In the genomic region with DNA sequence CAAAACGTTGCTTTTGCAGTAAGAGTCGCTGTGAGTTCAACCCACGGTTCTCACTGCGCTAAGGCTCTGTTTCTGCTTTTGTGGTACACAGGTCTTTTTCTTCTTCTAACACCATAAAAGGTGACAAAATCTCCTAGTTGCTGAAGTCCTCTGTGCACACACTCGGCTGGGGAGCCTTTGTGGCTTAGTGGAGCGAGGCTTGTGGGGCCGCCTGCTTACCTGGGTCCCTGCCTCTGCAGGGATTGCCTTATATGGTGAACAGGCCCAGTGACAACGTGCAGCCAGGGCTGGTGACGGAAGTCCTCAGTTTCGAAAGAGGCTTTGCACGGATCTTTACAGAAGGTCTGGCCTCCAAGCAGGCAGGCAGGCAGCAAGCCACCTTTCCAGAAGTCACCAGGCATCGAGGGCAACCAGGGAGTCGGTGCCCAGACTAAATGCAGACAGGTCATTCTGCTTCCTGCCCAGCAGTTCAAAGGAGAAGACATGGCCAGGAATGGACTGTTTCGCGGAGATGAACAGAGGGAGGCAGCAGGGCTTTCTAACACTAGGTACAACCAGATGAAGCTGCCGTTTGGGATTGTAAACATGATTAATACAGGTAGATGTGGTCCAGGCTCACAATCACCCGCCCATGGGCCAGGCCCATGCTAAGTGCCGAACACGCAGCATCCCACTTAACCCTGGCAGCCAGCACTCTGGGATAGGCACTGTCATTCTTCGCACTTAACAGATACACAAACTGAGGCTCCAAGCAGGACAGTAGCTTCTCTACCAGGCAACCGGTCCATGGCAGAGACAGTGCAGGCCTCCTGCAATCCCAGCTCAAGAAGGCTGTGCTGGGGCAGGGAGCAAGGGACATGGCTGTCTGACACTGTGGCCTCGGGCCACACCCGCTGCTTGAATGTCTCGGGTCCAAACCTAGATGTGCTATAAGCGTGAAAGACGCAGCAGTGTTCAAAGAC, we compare ENCODE assay signal across 8 cellular contexts. TPM values are rescaled to one million over a fixed set of nuclear protein-coding genes. Genes with fewer than 3 reads are reported as not detected.
DNase-seq lines count a peak whose midpoint lies in the region; ATAC-seq, FAIRE-seq and TF ChIP-seq lines count a peak whose summit lies in the region.

No MANE protein-coding gene starts in this region.

- H3K4ac ChIP-seq in H9 (ENCODE audit: low read depth, low read length) = no peak overlapping the region

- H2AK5ac ChIP-seq in H9 (ENCODE audit: insufficient read length, low read length) = no peak overlapping the region

- H3K4me2 ChIP-seq in H9 (ENCODE audit: insufficient read depth, insufficient read length, low read length) (no peak overlapping the region), HepG2 (ENCODE audit: low read depth, low read length) (peak overlapping the region; percentile 75)

- no peak overlapping the region for H2BK20ac ChIP-seq in H9 (ENCODE audit: low read depth, low read length, poor library complexity, severe bottlenecking)

- H2AFZ ChIP-seq in H9 (ENCODE audit: low read length) (no peak overlapping the region), HepG2 (ENCODE audit: low read length) (peak overlapping the region; percentile 49)

- H3K14ac ChIP-seq in H9 (ENCODE audit: insufficient read depth, low read length) = peak overlapping the region; percentile 37

- no peak overlapping the region for H2BK12ac ChIP-seq in H9 (ENCODE audit: insufficient read length, low read depth, low read length)

- H3T11ph ChIP-seq in H9 (ENCODE audit: low read length) = no peak overlapping the region

- TF ChIP-seq RAD21 in HepG2 (CRISPR knock-in tag; IDR thresholded peaks at IDR 0.05) = no peak

- H4K91ac ChIP-seq in H9 (ENCODE audit: insufficient read length, low read depth, low read length) = no peak overlapping the region

- peak overlapping the region; percentile 33 for H3K18ac ChIP-seq in H9 (ENCODE audit: insufficient read length, low read depth, low read length)

- no peaks in the 10 kb centered on the region for H3K27me3 ChIP-seq in H9 (ENCODE audit: insufficient read depth, low read length)
- H3K27me3 ChIP-seq in HepG2 (ENCODE audit: control insufficient read depth in 1 of 2, insufficient read depth in 2 of 2, low read length in 2 of 2) = peaks cover 0 to 12% of the 10 kb centered on the region in 2 experiments; a peak in 3 of 5 replicates

- H2BK120ac ChIP-seq in H9 (ENCODE audit: low read depth, low read length, poor library complexity, severe bottlenecking) = no peak overlapping the region

- no peaks in the 10 kb centered on the region for H3K36me3 ChIP-seq in HepG2 (replicated peaks in 1 of 2; ENCODE audit: control insufficient read depth in 1 of 2, insufficient read depth in 2 of 2, low read length in 2 of 2)

- peak; percentile 68 for DNase-seq in GM13977 (ENCODE audit: low spot score)
- no peak for DNase-seq in H9
- DNase-seq in NAMALWA (ENCODE audit: low spot score) = peak; percentile 39
- peak; percentile 54 to 68 (median 66) for DNase-seq in activated CD8-positive, alpha-beta memory T cell treated with anti-CD3 and anti-CD28 coated beads for 48 hours (ENCODE audit: low read depth in 2 of 3, low spot score in 2 of 3)
- peak; percentile 85 for DNase-seq in HepG2 (ENCODE audit: low spot score)
- DNase-seq in stimulated activated naive B cell treated with anti-CD40 and anti-IgM and Interleukin-4, amounts not matched to agents 10 μg/mL and 1 μg/mL and 100 μg/mL, for 72 hours = peak; percentile 76
- no peak for DNase-seq in NCI-H1105 treated with DMSO at 0.1 percent for 48 hours (lab: John Stamatoyannopoulos, UW)
- no peak for DNase-seq in erythroblast (lab: John Stamatoyannopoulos, UW)

- H3K4me1 Mint-ChIP-seq in H9 = peaks cover 22 to 26% of the 10 kb centered on the region in 2 experiments
- H3K4me1 Mint-ChIP-seq in stimulated activated naive B cell treated with anti-CD40 and anti-IgM and Interleukin-4, amounts not matched to agents 10 μg/mL and 1 μg/mL and 100 μg/mL, for 72 hours = peaks cover 18 to 36% of the 10 kb centered on the region in 2 donors

- intact Hi-C loops in HepG2 (cut with micrococcal nuclease; ENCODE audit: unreplicated experiment) = loop anchor here (5.0 kb wide), 1 partner anchor 212 kb away; no protein-coding TSS in a partner anchor

- no CpG with 5 or more reads among the region's 26 CpGs for WGBS in H9 (ENCODE audit: extremely low coverage, insufficient read length, low lambda C conversion rate)
- 42% methylated on average over 23 of the region's 26 CpGs for WGBS in HepG2 (ENCODE audit: low lambda C conversion rate)

- H3K9me3 ChIP-seq in H9 (ENCODE audit: control insufficient read depth, low read depth, low read length) = no peaks in the 10 kb centered on the region
- no peaks in the 10 kb centered on the region for H3K9me3 ChIP-seq in HepG2 (ENCODE audit: low read length)

- H3K27ac ChIP-seq in H9 (ENCODE audit: insufficient read length, low read depth, low read length) = no peak overlapping the region
- H3K27ac ChIP-seq in HepG2 (ENCODE audit: extremely low read length, insufficient read depth, low read length) = no peak overlapping the region

- peak overlapping the region in 1 of 3 experiments; percentile 52; a peak in 2 of 6 replicates for H3K4me3 ChIP-seq in HepG2 (replicated peaks in 1 of 3; ENCODE audit: insufficient read depth in 1 of 3, low read depth in 2 of 3, low read length in 3 of 3)

- H4K8ac ChIP-seq in H9 (replicated peaks; ENCODE audit: insufficient read length, low read depth, low read length) = no peak overlapping the region

- no peak overlapping the region for H3K9ac ChIP-seq in H9 (ENCODE audit: extremely low read depth, insufficient read length, low read length)
- H3K9ac ChIP-seq in HepG2 (ENCODE audit: insufficient read depth, low read depth, low read length) = peak overlapping the region; percentile 29

- in situ Hi-C loops in GM13977 (cut with MboI; ENCODE audit: low pct_unique_long_range_greater_than_20kb, low sequenced_read_pairs, unreplicated experiment) = loop anchor here (5.0 to 25.0 kb wide), 2 partner anchors 107 to 447 kb away; no protein-coding TSS in a partner anchor
- in situ Hi-C loops in HepG2 (cut with HindIII; ENCODE audit: extremely low pct_ligation_motif_present, low pct_unique_long_range_greater_than_20kb) = loop anchor here (5.0 to 10.0 kb wide), 2 partner anchors 107 to 210 kb away; no protein-coding TSS in a partner anchor

- TF ChIP-seq EP300 in HepG2 (IDR thresholded peaks at IDR 0.05; ENCODE audit: low read depth in 2 of 2, low read length in 2 of 2) (no peak), HepG2 (CRISPR knock-in tag; IDR thresholded peaks at IDR 0.05; ENCODE audit: borderline replicate concordance) (no peak)

- H3K4me3 Mint-ChIP-seq in H9 = no peak overlapping the region
- H3K4me3 Mint-ChIP-seq in stimulated activated naive B cell treated with anti-CD40 and anti-IgM and Interleukin-4, amounts not matched to agents 10 μg/mL and 1 μg/mL and 100 μg/mL, for 72 hours = peak overlapping the region; percentile 36 to 61

- H3K23ac ChIP-seq in H9 (ENCODE audit: insufficient read length, low read depth, low read length) = no peak overlapping the region

- H3K9me3 Mint-ChIP-seq in H9 = no peaks in the 10 kb centered on the region; a peak in 1 of 5 replicates
- H3K9me3 Mint-ChIP-seq in stimulated activated naive B cell treated with anti-CD40 and anti-IgM and Interleukin-4, amounts not matched to agents 10 μg/mL and 1 μg/mL and 100 μg/mL, for 72 hours = no peaks in the 10 kb centered on the region

- H3K23me2 ChIP-seq in H9 (ENCODE audit: insufficient read length, low read depth, low read length, poor library complexity, severe bottlenecking) = no peaks in the 10 kb centered on the region

- no peaks in the 10 kb centered on the region; the same call in 1 of the 2 replicates for H3K4me1 ChIP-seq in H9 (ENCODE audit: insufficient read depth, low read length)
- H3K4me1 ChIP-seq in HepG2 (ENCODE audit: insufficient read depth, low read length) = peaks cover 29% of the 10 kb centered on the region

- no peak overlapping the region for H2BK5ac ChIP-seq in H9 (ENCODE audit: insufficient read length, low read length)

- TF ChIP-seq POLR2A in HepG2 (IDR thresholded peaks at IDR 0.05; ENCODE audit: insufficient read depth in 1 of 2, low read depth in 2 of 2, low read length in 2 of 2) = 0 out of 4 replicates have a peak, but pooled peaks of 1 of the 2 experiments have one; percentile 24
- no peak for TF ChIP-seq POLR2A in erythroblast (IDR thresholded peaks at IDR 0.05; ENCODE audit: low read length)

- no peaks in the 10 kb centered on the region for H3K36me3 Mint-ChIP-seq in H9 (ENCODE audit: insufficient read depth in 1 of 3, low read depth in 3 of 3)
- peaks cover 0 to 2% of the 10 kb centered on the region in 2 donors for H3K36me3 Mint-ChIP-seq in stimulated activated naive B cell treated with anti-CD40 and anti-IgM and Interleukin-4, amounts not matched to agents 10 μg/mL and 1 μg/mL and 100 μg/mL, for 72 hours

- FAIRE-seq in HepG2 (lab: Jason Lieb, UNC) = peak; percentile 52

- no peaks in the 10 kb centered on the region for H4K20me1 ChIP-seq in H9 (ENCODE audit: control insufficient read depth, insufficient read depth, insufficient read length)
- H4K20me1 ChIP-seq in HepG2 (ENCODE audit: insufficient read depth, low read length) = no peaks in the 10 kb centered on the region

- BruUV-seq in HepG2 (replicated peaks; lab: Mats Ljungman, UMichigan) = no TSS peak

- H3K79me1 ChIP-seq in H9 (ENCODE audit: insufficient read depth, low read depth, low read length, poor library complexity, severe bottlenecking) = no peaks in the 10 kb centered on the region

- H3K27ac Mint-ChIP-seq in H9 = peak overlapping the region in 2 of 3 experiments; percentile 32 to 88; a peak in 2 of 7 replicates
- H3K27ac Mint-ChIP-seq in stimulated activated naive B cell treated with anti-CD40 and anti-IgM and Interleukin-4, amounts not matched to agents 10 μg/mL and 1 μg/mL and 100 μg/mL, for 72 hours = peak overlapping the region; percentile 96

- CTCF ChIA-PET in HepG2 (lab: Yijun Ruan, JAX; ENCODE audit: low intra/inter-chr PET ratio, low total read pairs) = interaction anchor here (0.9 to 1.1 kb wide), 2 partner anchors 11 to 107 kb away, joined by 3 read pairs; a partner anchor contains a TSS

- H3K79me2 ChIP-seq in H9 (ENCODE audit: insufficient read depth, low read length) (no peaks in the 10 kb centered on the region), HepG2 (ENCODE audit: insufficient read depth, low read length) (no peaks in the 10 kb centered on the region)

- H3K56ac ChIP-seq in H9 (ENCODE audit: insufficient read length, low read depth, low read length) = no peak overlapping the region

- H2BK15ac ChIP-seq in H9 (ENCODE audit: low read depth, low read length) = no peak overlapping the region

- TF ChIP-seq CTCF in GM13977 (IDR thresholded peaks at IDR 0.05; ENCODE audit: extremely low read depth, insufficient read depth, missing control alignments) (no peak), H9 (conservative IDR thresholded peaks at IDR 0.05) (no peak), HepG2 (CRISPR knock-in tag; IDR thresholded peaks at IDR 0.05) (no peak)

- POLR2A ChIA-PET in HepG2 (lab: Yijun Ruan, JAX) = no interaction called here

- ATAC-seq in HepG2 = peak; percentile 84
- ATAC-seq in stimulated activated naive B cell treated with anti-CD40 and anti-IgM and Interleukin-4, amounts not matched to agents 10 μg/mL and 1 μg/mL and 100 μg/mL, for 72 hours (replicated peaks) = peak; percentile 97

- H4K5ac ChIP-seq in H9 (ENCODE audit: insufficient read length, low read depth, low read length) = no peak overlapping the region

- H3K27me3 Mint-ChIP-seq in H9 (ENCODE audit: low read depth) = no peaks in the 10 kb centered on the region; the same call in 1 of the 2 replicates
- no peaks in the 10 kb centered on the region for H3K27me3 Mint-ChIP-seq in stimulated activated naive B cell treated with anti-CD40 and anti-IgM and Interleukin-4, amounts not matched to agents 10 μg/mL and 1 μg/mL and 100 μg/mL, for 72 hours

RNA-seq across cellular contexts. Expression of a gene that starts 10.7 kb away (rescaled TPM):
- total RNA-seq in H9 (2021) = 17.9 and 21.5 TPM in 2 replicates
- total RNA-seq in HepG2 (2016; rRNA removed; fragmentation: Illumina TruSeq; extraction: Trizol) = 14.7 and 17.4 TPM in 2 replicates
- 1.0 and 1.5 TPM in 2 replicates for total RNA-seq in HepG2 (2016; cell fraction: cytosol; rRNA removed; fragmentation: Illumina TruSeq; extraction: Trizol; ENCODE audit: low read depth)
- 14.3 and 19.5 TPM in 2 replicates for total RNA-seq in HepG2 (2016; cell fraction: insoluble cytoplasmic fraction; rRNA removed; fragmentation: Illumina TruSeq; extraction: Trizol)
- total RNA-seq in HepG2 (2016; cell fraction: membrane; rRNA removed; fragmentation: Illumina TruSeq; extraction: Trizol) = 3.8 and 4.1 TPM in 2 replicates
- 13.9 and 16.3 TPM in 2 replicates for total RNA-seq in HepG2 (2016; cell fraction: nucleus; rRNA removed; fragmentation: Illumina TruSeq; extraction: Trizol)
- 11.8 and 12.0 TPM in 2 replicates for polyA plus RNA-seq in HepG2 (2011; rRNA removed)
- polyA plus RNA-seq in HepG2 (2011; cell fraction: cytosol; rRNA removed) = 10.9 and 11.8 TPM in 2 replicates
- polyA plus RNA-seq in HepG2 (2011; cell fraction: nucleus; rRNA removed) = 13.6 and 14.0 TPM in 2 replicates
- polyA plus RNA-seq in HepG2 (2012) = 6.9 and 8.1 TPM in 2 replicates
- 0.46 and 0.59 TPM in 2 replicates for polyA plus RNA-seq in HepG2 (2016; cell fraction: cytosol; fragmentation: Illumina TruSeq; extraction: Trizol; ENCODE audit: low read depth)
- 10.6 and 11.4 TPM in 2 replicates for polyA plus RNA-seq in HepG2 (2016; cell fraction: insoluble cytoplasmic fraction; fragmentation: Illumina TruSeq; extraction: Trizol; ENCODE audit: low read depth)
- 1.5 and 1.9 TPM in 2 replicates for polyA plus RNA-seq in HepG2 (2016; cell fraction: membrane; fragmentation: Illumina TruSeq; extraction: Trizol; ENCODE audit: low read depth)
- 9.0 and 10.6 TPM in 2 replicates for polyA plus RNA-seq in HepG2 (2016; cell fraction: nucleus; fragmentation: Illumina TruSeq; extraction: Trizol; ENCODE audit: insufficient read depth, low read depth)
- 20.4 and 30.6 TPM in 2 replicates for polyA minus RNA-seq in HepG2 (2011; rRNA and poly(A)+ RNA removed; ENCODE audit: low replicate concordance)
- 7.9 and 10.9 TPM in 2 replicates for polyA minus RNA-seq in HepG2 (2011; cell fraction: cytosol; rRNA and poly(A)+ RNA removed)
- polyA minus RNA-seq in HepG2 (2011; cell fraction: nucleus; rRNA and poly(A)+ RNA removed) = 17.6 and 19.1 TPM in 2 replicates

Comparison
In these comparisons a context has a peak if more than half of its experiments do, and no peak if none do; other contexts are left out.
1. DNase-seq: peak in GM13977 (single experiment), NAMALWA (single experiment), activated CD8-positive, alpha-beta memory T cell treated with anti-CD3 and anti-CD28 coated beads for 48 hours (3 of 3), HepG2 (single experiment) and stimulated activated naive B cell treated with anti-CD40 and anti-IgM and Interleukin-4, amounts not matched to agents 10 μg/mL and 1 μg/mL and 100 μg/mL, for 72 hours (single experiment); none in H9 (single experiment), NCI-H1105 treated with DMSO at 0.1 percent for 48 hours (single experiment) and erythroblast (0 of 2).
2. H3K4me3 Mint-ChIP-seq: peak in stimulated activated naive B cell treated with anti-CD40 and anti-IgM and Interleukin-4, amounts not matched to agents 10 μg/mL and 1 μg/mL and 100 μg/mL, for 72 hours (2 of 2); none in H9 (0 of 2).